ENCODE assay signal across 7 cellular contexts in the genomic region with DNA sequence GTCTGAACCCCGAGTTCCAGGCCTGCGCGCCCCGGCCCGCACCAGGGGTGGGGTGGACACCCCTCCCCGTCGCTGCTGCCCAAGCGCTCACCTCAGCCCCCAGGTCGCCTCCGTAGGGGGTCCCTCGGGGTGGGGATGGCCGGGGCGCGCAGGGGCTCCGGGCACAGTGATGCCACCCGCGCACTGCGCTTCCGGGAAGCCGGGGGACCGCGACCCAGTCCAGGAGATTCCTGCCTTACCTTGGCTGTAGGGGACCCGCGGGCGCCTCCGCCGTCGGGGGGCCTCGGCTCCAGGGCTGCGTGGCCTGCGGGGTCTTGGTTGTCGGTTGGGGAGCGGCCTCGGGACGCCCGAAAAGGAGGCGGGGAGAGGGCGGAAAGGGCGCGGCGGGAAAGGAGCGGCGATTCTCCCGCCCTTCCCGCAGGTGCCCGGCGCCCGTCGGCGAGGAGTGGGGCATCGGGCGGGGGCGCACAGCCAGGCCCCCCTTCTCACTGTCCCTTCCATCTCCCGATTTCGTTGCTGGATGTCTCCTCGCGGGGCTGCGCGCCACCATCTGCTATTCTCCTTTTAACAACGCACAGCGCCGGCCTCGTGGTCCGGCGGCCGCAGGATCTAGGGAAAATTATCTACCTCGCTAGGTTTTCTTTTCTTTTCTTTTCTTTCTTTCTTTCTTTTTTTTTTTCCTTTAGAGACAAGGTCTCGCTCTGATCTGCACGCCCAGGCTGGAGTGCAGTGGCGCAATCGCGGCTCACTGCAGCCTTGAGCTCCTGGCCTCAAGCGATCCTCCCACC. TPM values are rescaled to one million over a fixed set of nuclear protein-coding genes. Genes with fewer than 3 reads are reported as not detected.
DNase-seq lines count a peak whose midpoint lies in the region; ATAC-seq and TF ChIP-seq lines count a peak whose summit lies in the region.

A gene (minus strand): TSS at position 355 of the 788 bp plus-strand sequence. CDS start 3,323 bp downstream, outside the sequence.

- peaks cover 37% of the 10 kb centered on the region for H3K4me1 Mint-ChIP-seq in activated naive CD4-positive, alpha-beta T cell treated with anti-CD3 and anti-CD28 coated beads for 36 hours (ENCODE audit: low read depth)

- CTCF ChIA-PET in activated naive CD4-positive, alpha-beta T cell treated with anti-CD3 and anti-CD28 coated beads for 36 hours (lab: Charles Lee), result interaction anchor here (0.6 to 1.2 kb wide), 3 partner anchors 146 to 196 kb away, joined by 3 to 4 read pairs (median 3); no protein-coding TSS in a partner anchor

- H3K36me3 Mint-ChIP-seq in activated naive CD4-positive, alpha-beta T cell treated with anti-CD3 and anti-CD28 coated beads for 36 hours (ENCODE audit: low read depth), result peaks cover 17% of the 10 kb centered on the region

- peak within 1 kb of the TSS; percentile 89 for H3K4me3 Mint-ChIP-seq in activated naive CD4-positive, alpha-beta T cell treated with anti-CD3 and anti-CD28 coated beads for 36 hours

- no peak for TF ChIP-seq CTCF in GM13976 (IDR thresholded peaks at IDR 0.05; ENCODE audit: borderline replicate concordance, control extremely low read depth, extremely low read depth, insufficient read depth, missing control alignments)

- no peaks in the 10 kb centered on the region for H3K27me3 Mint-ChIP-seq in activated naive CD4-positive, alpha-beta T cell treated with anti-CD3 and anti-CD28 coated beads for 36 hours (ENCODE audit: low read depth)

- no peaks in the 10 kb centered on the region for H3K9me3 Mint-ChIP-seq in activated naive CD4-positive, alpha-beta T cell treated with anti-CD3 and anti-CD28 coated beads for 36 hours

- ATAC-seq in HG02623 (IDR thresholded peaks at IDR 0.05; ENCODE audit: unreplicated experiment), result peak; percentile 23
- ATAC-seq in HG02870 (IDR thresholded peaks at IDR 0.05; ENCODE audit: unreplicated experiment), result no peak

- peak within 1 kb of the TSS; percentile 88 for H3K27ac Mint-ChIP-seq in activated naive CD4-positive, alpha-beta T cell treated with anti-CD3 and anti-CD28 coated beads for 36 hours

- in situ Hi-C loops in GM13976 (cut with MboI; ENCODE audit: low sequenced_read_pairs, unreplicated experiment), result no loop called here

- DNase-seq in GM13976 (ENCODE audit: low spot score), result peak; percentile 68
- DNase-seq in NCI-H2196 (lab: John Stamatoyannopoulos, UW; ENCODE audit: unreplicated experiment), result peak; percentile 65
- DNase-seq in activated naive CD4-positive, alpha-beta T cell treated with anti-CD3 and anti-CD28 coated beads for 36 hours, result peak; percentile 37
- DNase-seq in glomerular endothelial cell (ENCODE audit: extremely low read depth, low read depth, low spot score), result no peak
- DNase-seq in occipital lobe (lab: John Stamatoyannopoulos, UW), result no peak

- intact Hi-C loops in activated naive CD4-positive, alpha-beta T cell treated with anti-CD3 and anti-CD28 coated beads for 36 hours (cut with micrococcal nuclease), result loop anchor here (2.0 kb wide), 3 partner anchors 24 to 232 kb away; a partner anchor contains a TSS

RNA-seq across cellular contexts. Expression of the gene that starts here (rescaled TPM):
- total RNA-seq in activated naive CD4-positive, alpha-beta T cell treated with anti-CD3 and anti-CD28 coated beads for 36 hours, result 10 to 100 TPM; 60.0 to 63.8 TPM
- total RNA-seq in glomerular endothelial cell (69.9 and 70.4 TPM in 2 replicates), occipital lobe (32.9 TPM)

Comparison
In these comparisons a context has a peak if more than half of its experiments do, and no peak if none do; other contexts are left out.
1. DNase-seq: peak in GM13976 (single experiment), NCI-H2196 (single experiment) and activated naive CD4-positive, alpha-beta T cell treated with anti-CD3 and anti-CD28 coated beads for 36 hours (single experiment); none in glomerular endothelial cell (single experiment) and occipital lobe (single experiment).